In the genomic region with DNA sequence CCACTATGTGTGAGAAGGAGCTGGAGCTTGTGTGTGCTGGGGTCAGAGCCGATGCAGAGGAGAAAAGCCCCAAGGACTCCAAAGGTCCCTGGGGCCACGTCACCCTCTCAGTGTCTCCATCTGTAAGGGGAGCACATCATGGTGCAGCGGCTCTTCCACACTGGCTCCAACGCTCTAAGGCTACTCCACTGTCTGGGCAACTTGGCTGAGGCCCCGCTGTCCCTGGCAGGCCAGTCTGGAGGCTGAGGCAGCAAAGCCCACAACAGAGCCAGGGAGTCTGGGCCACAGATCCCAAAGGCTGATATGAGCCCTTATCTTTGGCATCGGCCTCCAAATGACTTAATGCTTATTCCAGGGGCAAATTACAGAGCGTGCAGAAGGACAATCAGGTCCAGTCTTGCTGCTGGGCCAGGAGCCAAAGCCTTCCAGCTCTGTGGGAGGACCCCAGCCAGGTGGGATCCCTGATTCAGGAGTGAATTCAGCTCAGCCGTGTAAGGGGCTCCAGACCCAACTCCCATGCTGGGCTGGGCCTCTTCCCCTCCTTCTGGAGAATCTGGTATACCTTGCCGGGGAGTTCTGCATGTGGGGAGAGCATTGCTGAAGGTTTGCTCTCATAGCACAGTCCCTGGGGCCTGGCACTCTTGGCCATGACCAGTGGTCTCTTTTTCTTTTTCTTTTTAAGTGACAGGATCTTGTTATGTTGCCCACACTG, we compare ENCODE assay signal across 10 cellular contexts. TPM values are rescaled to one million over a fixed set of nuclear protein-coding genes. Genes with fewer than 3 reads are reported as not detected.
DNase-seq lines count a peak whose midpoint lies in the region; ATAC-seq, FAIRE-seq and TF ChIP-seq lines count a peak whose summit lies in the region.
"Had no signal": no experiment of that assay in that cellular context is flagged by ENCODE, and none has a peak within 500 bp of the region (broad histone marks: within the 10 kb centered on the region; RNA-seq: fewer than 3 reads in every experiment).

No MANE protein-coding gene starts in this region.

- H3K27me3 Mint-ChIP-seq in astrocyte (ENCODE audit: low read depth, unreplicated experiment), result peaks cover 44% of the 10 kb centered on the region

- no peaks in the 10 kb centered on the region for H3F3A ChIP-seq in Loucy (ENCODE audit: low read depth)

- H3K4me1 ChIP-seq in Loucy (ENCODE audit: insufficient read depth, low read length, poor library complexity, severe bottlenecking) (peaks cover 61% of the 10 kb centered on the region), astrocyte (ENCODE audit: insufficient read depth, low read length) (peaks cover 43% of the 10 kb centered on the region), osteoblast (ENCODE audit: insufficient read depth, low read length) (peaks cover 34% of the 10 kb centered on the region)
- H3K4me1 ChIP-seq: uterus had no signal

- H3K9me3 Mint-ChIP-seq in astrocyte (ENCODE audit: unreplicated experiment), result no peaks in the 10 kb centered on the region

- H3K9ac ChIP-seq in Loucy (ENCODE audit: low read depth, low read length, poor library complexity, severe bottlenecking) (peak overlapping the region; percentile 94), astrocyte (ENCODE audit: low read length) (peak overlapping the region; percentile 20)

- peak overlapping the region; percentile 85 for H3K4me2 ChIP-seq in Loucy (ENCODE audit: low read depth, low read length, poor library complexity, severe bottlenecking)
- peak overlapping the region; percentile 88 for H3K4me2 ChIP-seq in astrocyte (ENCODE audit: low read length)
- H3K4me2 ChIP-seq in osteoblast (ENCODE audit: insufficient read depth, low read length), result no peak overlapping the region

- H3K4me1 Mint-ChIP-seq in astrocyte (ENCODE audit: low read depth, unreplicated experiment), result peaks cover 4% of the 10 kb centered on the region

- FAIRE-seq in astrocyte (lab: Jason Lieb, UNC), result no peak

- ATAC-seq in GM21825 (IDR thresholded peaks at IDR 0.05; ENCODE audit: unreplicated experiment), result no peak
- no peak for ATAC-seq in GM18861 (IDR thresholded peaks at IDR 0.05; ENCODE audit: unreplicated experiment)
- ATAC-seq in HG03280 (IDR thresholded peaks at IDR 0.05; ENCODE audit: unreplicated experiment), result no peak

- no peaks in the 10 kb centered on the region for H3K36me3 ChIP-seq in Loucy (ENCODE audit: insufficient read depth, low read length)
- H3K36me3 ChIP-seq in astrocyte (ENCODE audit: insufficient read depth, low read length), result no peaks in the 10 kb centered on the region
- no peaks in the 10 kb centered on the region for H3K36me3 ChIP-seq in osteoblast (ENCODE audit: insufficient read depth, low read length)
- H3K36me3 ChIP-seq: uterus had no signal

- H3K27me3 ChIP-seq in Loucy (ENCODE audit: insufficient read depth, low read length, poor library complexity, severe bottlenecking), result no peaks in the 10 kb centered on the region
- no peaks in the 10 kb centered on the region for H3K27me3 ChIP-seq in astrocyte (ENCODE audit: insufficient read depth, low read length)
- H3K27me3 ChIP-seq in osteoblast (ENCODE audit: insufficient read depth, low read length), result no peaks in the 10 kb centered on the region
- H3K27me3 ChIP-seq: uterus had no signal

- H3K27ac Mint-ChIP-seq in astrocyte (ENCODE audit: unreplicated experiment), result no peak overlapping the region

- H3K36me3 Mint-ChIP-seq in astrocyte (ENCODE audit: low read depth, unreplicated experiment), result no peaks in the 10 kb centered on the region

- H2AFZ ChIP-seq in Loucy (ENCODE audit: low read length), result no peak overlapping the region
- H2AFZ ChIP-seq in astrocyte (ENCODE audit: low read depth, low read length), result no peak overlapping the region
- H2AFZ ChIP-seq in osteoblast (ENCODE audit: low read length), result no peak overlapping the region

- DNase-seq in DMS 273 treated with DMSO at 0.1 percent for 48 hours (lab: John Stamatoyannopoulos, UW) (peak; percentile 73), astrocyte (ENCODE audit: low read depth) (peak; percentile 70), osteoblast (ENCODE audit: insufficient read length, low spot score, missing footprints) (peak; percentile 87), kidney glomerular epithelial cell (lab: John Stamatoyannopoulos, UW) (no peak)

- H3K4me3 ChIP-seq in Loucy (ENCODE audit: low read length, poor library complexity, severe bottlenecking), result peak overlapping the region; percentile 99
- no peak overlapping the region for H3K4me3 ChIP-seq in astrocyte (ENCODE audit: insufficient read depth, low read depth, low read length)
- H3K4me3 ChIP-seq in osteoblast (ENCODE audit: insufficient read depth, low read length), result no peak overlapping the region
- H3K4me3 ChIP-seq: uterus had no signal

- H3K4me3 Mint-ChIP-seq in astrocyte (ENCODE audit: unreplicated experiment), result peak overlapping the region; percentile 34

- H3K9me2 ChIP-seq in Loucy (replicated peaks; ENCODE audit: low read depth, low read length), result no peaks in the 10 kb centered on the region

- peak overlapping the region; percentile 41 for H3K27ac ChIP-seq in astrocyte (ENCODE audit: low read depth, low read length)
- peak overlapping the region; percentile 25 for H3K27ac ChIP-seq in osteoblast (ENCODE audit: low read depth, low read length)
- H3K27ac ChIP-seq: uterus had no signal

- H3K79me2 ChIP-seq in Loucy (ENCODE audit: insufficient read depth, low read length) (peaks cover 31% of the 10 kb centered on the region), astrocyte (ENCODE audit: insufficient read depth, low read length) (no peaks in the 10 kb centered on the region), osteoblast (ENCODE audit: insufficient read depth, low read length) (peaks cover 5% of the 10 kb centered on the region)

- H3K9me3 ChIP-seq in Loucy (ENCODE audit: insufficient read depth, low read depth, low read length) (no peaks in the 10 kb centered on the region), astrocyte (ENCODE audit: insufficient read depth, low read depth, low read length) (no peaks in the 10 kb centered on the region), osteoblast (ENCODE audit: low read depth, low read length) (no peaks in the 10 kb centered on the region)
- H3K9me3 ChIP-seq: uterus had no signal

- H4K20me1 ChIP-seq in Loucy (ENCODE audit: insufficient read depth, low read length, poor library complexity, severe bottlenecking), result peaks cover 17% of the 10 kb centered on the region
- H4K20me1 ChIP-seq in astrocyte (ENCODE audit: insufficient read depth, low read length), result peaks cover 13% of the 10 kb centered on the region
- H4K20me1 ChIP-seq in osteoblast (ENCODE audit: insufficient read depth, low read length), result peaks cover 3% of the 10 kb centered on the region

- no peak for TF ChIP-seq CTCF in Loucy (conservative IDR thresholded peaks at IDR 0.05; ENCODE audit: low read length)
- TF ChIP-seq CTCF in astrocyte (IDR thresholded peaks at IDR 0.05; ENCODE audit: insufficient read depth, low read depth, low read length), result no peak
- no peak for TF ChIP-seq CTCF in osteoblast (IDR thresholded peaks at IDR 0.05; ENCODE audit: extremely low read depth, low read depth, low read length)

RNA-seq across cellular contexts. Expression of a gene that starts 1.8 kb away (rescaled TPM):
- total RNA-seq in astrocyte (0.84 and 0.95 TPM in 2 replicates), osteoblast (2.7 and 3.3 TPM in 2 replicates)

RNA-seq across cellular contexts. Expression of a gene that starts 8.7 kb away (rescaled TPM):
- total RNA-seq in astrocyte, result not detected in 2 replicates
- not detected in 2 replicates for total RNA-seq in osteoblast
- total RNA-seq: pulmonary artery endothelial cell, uterus had no signal

RNA-seq across cellular contexts. Expression of a gene that starts 30.7 kb away (rescaled TPM):
- total RNA-seq in astrocyte (not detected in 2 replicates), osteoblast (under 0.01 TPM in 1 of 2 replicates, not detected in the other)
- total RNA-seq: pulmonary artery endothelial cell had no signal
